ENCODE assay signal across 2 cellular contexts in genomic region chr6:17336425-17336824, GRCh38.
TF ChIP-seq lines count a peak whose summit lies in the region.

No MANE protein-coding gene starts in this region.

TF ChIP-seq in SK-N-SH treated with all-trans-retinoic acid at 6 μM for 48 hours, 23 proteins besides CTCF, POLR2A, EP300 and RAD21 (continued from another document):
- TF ChIP-seq, protein P1, sequence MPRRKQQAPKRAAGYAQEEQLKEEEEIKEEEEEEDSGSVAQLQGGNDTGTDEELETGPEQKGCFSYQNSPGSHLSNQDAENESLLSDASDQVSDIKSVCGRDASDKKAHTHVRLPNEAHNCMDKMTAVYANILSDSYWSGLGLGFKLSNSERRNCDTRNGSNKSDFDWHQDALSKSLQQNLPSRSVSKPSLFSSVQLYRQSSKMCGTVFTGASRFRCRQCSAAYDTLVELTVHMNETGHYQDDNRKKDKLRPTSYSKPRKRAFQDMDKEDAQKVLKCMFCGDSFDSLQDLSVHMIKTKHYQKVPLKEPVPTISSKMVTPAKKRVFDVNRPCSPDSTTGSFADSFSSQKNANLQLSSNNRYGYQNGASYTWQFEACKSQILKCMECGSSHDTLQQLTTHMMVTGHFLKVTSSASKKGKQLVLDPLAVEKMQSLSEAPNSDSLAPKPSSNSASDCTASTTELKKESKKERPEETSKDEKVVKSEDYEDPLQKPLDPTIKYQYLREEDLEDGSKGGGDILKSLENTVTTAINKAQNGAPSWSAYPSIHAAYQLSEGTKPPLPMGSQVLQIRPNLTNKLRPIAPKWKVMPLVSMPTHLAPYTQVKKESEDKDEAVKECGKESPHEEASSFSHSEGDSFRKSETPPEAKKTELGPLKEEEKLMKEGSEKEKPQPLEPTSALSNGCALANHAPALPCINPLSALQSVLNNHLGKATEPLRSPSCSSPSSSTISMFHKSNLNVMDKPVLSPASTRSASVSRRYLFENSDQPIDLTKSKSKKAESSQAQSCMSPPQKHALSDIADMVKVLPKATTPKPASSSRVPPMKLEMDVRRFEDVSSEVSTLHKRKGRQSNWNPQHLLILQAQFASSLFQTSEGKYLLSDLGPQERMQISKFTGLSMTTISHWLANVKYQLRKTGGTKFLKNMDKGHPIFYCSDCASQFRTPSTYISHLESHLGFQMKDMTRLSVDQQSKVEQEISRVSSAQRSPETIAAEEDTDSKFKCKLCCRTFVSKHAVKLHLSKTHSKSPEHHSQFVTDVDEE (CRISPR knock-in tag; IDR thresholded peaks at IDR 0.05), result no peak
- TF ChIP-seq ARNTL (CRISPR knock-in tag; IDR thresholded peaks at IDR 0.05; ENCODE audit: borderline replicate concordance, low read depth), result no peak
- TF ChIP-seq, protein P2, sequence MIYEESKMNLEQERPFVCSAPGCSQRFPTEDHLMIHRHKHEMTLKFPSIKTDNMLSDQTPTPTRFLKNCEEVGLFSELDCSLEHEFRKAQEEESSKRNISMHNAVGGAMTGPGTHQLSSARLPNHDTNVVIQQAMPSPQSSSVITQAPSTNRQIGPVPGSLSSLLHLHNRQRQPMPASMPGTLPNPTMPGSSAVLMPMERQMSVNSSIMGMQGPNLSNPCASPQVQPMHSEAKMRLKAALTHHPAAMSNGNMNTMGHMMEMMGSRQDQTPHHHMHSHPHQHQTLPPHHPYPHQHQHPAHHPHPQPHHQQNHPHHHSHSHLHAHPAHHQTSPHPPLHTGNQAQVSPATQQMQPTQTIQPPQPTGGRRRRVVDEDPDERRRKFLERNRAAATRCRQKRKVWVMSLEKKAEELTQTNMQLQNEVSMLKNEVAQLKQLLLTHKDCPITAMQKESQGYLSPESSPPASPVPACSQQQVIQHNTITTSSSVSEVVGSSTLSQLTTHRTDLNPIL (CRISPR knock-in tag; IDR thresholded peaks at IDR 0.05; ENCODE audit: low read depth), result no peak
- no peak for TF ChIP-seq SNAI2 (CRISPR knock-in tag; IDR thresholded peaks at IDR 0.05)
- TF ChIP-seq CSDC2 (CRISPR knock-in tag; IDR thresholded peaks at IDR 0.05), result no peak
- no peak for TF ChIP-seq GLIS3 (CRISPR knock-in tag; IDR thresholded peaks at IDR 0.05)

TF ChIP-seq in SK-N-SH, 30 proteins besides CTCF, POLR2A, EP300 and RAD21 (continued from another document):
- TF ChIP-seq JUND (IDR thresholded peaks at IDR 0.05) (no peak), TCF12 (IDR thresholded peaks at IDR 0.05) (no peak), SMC3 (IDR thresholded peaks at IDR 0.05; ENCODE audit: low read depth, low read length) (no peak), SIN3A (IDR thresholded peaks at IDR 0.05; ENCODE audit: borderline replicate concordance, low read depth, low read length) (no peak), FOXJ3 (CRISPR knock-in tag; IDR thresholded peaks at IDR 0.05) (no peak), MEF2A (IDR thresholded peaks at IDR 0.05; ENCODE audit: borderline replicate concordance, low read depth) (no peak), CHD2 (IDR thresholded peaks at IDR 0.05; ENCODE audit: low read length, partially characterized antibody) (no peak), TAF1 (IDR thresholded peaks at IDR 0.05; ENCODE audit: borderline replicate concordance, low read depth, low read length) (no peak), RFX5 (IDR thresholded peaks at IDR 0.05; ENCODE audit: low read length) (no peak), GABPA (IDR thresholded peaks at IDR 0.05; ENCODE audit: low read depth) (no peak)
- TF ChIP-seq, protein P3, sequence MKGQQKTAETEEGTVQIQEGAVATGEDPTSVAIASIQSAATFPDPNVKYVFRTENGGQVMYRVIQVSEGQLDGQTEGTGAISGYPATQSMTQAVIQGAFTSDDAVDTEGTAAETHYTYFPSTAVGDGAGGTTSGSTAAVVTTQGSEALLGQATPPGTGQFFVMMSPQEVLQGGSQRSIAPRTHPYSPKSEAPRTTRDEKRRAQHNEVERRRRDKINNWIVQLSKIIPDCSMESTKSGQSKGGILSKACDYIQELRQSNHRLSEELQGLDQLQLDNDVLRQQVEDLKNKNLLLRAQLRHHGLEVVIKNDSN (IDR thresholded peaks at IDR 0.05; ENCODE audit: borderline replicate concordance, low read depth), result no peak
- TF ChIP-seq, protein P4, sequence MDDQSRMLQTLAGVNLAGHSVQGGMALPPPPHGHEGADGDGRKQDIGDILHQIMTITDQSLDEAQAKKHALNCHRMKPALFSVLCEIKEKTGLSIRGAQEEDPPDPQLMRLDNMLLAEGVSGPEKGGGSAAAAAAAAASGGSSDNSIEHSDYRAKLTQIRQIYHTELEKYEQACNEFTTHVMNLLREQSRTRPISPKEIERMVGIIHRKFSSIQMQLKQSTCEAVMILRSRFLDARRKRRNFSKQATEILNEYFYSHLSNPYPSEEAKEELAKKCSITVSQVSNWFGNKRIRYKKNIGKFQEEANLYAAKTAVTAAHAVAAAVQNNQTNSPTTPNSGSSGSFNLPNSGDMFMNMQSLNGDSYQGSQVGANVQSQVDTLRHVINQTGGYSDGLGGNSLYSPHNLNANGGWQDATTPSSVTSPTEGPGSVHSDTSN (IDR thresholded peaks at IDR 0.05), result no peak
